In the genomic region with DNA sequence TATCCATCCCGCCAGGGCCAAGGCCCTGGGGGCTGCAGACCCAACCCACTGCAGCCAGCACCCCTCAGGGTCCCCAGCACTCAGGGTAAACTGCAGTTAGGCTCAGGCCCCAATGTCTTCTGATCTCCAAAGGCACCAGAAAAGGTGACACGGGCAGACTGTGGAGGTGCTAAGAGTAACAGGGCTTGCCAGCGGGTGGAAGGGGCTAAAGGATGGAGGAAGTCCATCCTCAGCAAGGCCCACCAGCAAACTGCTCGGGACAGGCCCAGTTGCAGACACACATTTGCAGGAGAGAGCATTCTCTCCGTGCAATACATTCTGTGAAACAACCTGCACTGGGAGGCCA, we compare ENCODE assay signal across 18 cellular contexts.
A peak's percentile ranks its signal among the peaks of the same experiment; 100 is the strongest.
DNase-seq lines count a peak whose midpoint lies in the region; ATAC-seq lines count a peak whose summit lies in the region.
"Had no signal": no experiment of that assay in that cellular context is flagged by ENCODE, and none has a peak within 500 bp of the region (broad histone marks: within the 10 kb centered on the region; RNA-seq: fewer than 3 reads in every experiment).

No MANE protein-coding gene starts in this region.

- H3K4me1 Mint-ChIP-seq in stimulated activated naive CD8-positive, alpha-beta T cell treated with anti-CD3 and anti-CD28 coated beads, Interleukin-15, Interleukin-2, amounts not matched to agents 100 ng/mL and 50 ng/mL, for 24 hours (ENCODE audit: low read depth): peaks cover 58% of the 10 kb centered on the region
- H3K4me1 Mint-ChIP-seq in stimulated activated naive CD8-positive, alpha-beta T cell treated with anti-CD3 and anti-CD28 coated beads, Interleukin-15, amount 100 ng/mL, for 72 hours: peaks cover 65% of the 10 kb centered on the region
- H3K4me1 Mint-ChIP-seq in T-helper 17 cell (peaks cover 46% of the 10 kb centered on the region), naive B cell (peaks cover 33 to 36% (median 33%) of the 10 kb centered on the region in 3 donors)

- no peaks in the 10 kb centered on the region for H3K9me3 Mint-ChIP-seq in stimulated activated naive CD8-positive, alpha-beta T cell treated with anti-CD3 and anti-CD28 coated beads, Interleukin-15, Interleukin-2, amounts not matched to agents 100 ng/mL and 50 ng/mL, for 24 hours
- no peaks in the 10 kb centered on the region for H3K9me3 Mint-ChIP-seq in stimulated activated naive CD8-positive, alpha-beta T cell treated with anti-CD3 and anti-CD28 coated beads, Interleukin-15, amount 100 ng/mL, for 72 hours
- H3K9me3 Mint-ChIP-seq in naive B cell: no peaks in the 10 kb centered on the region

- H3K27ac Mint-ChIP-seq in stimulated activated naive CD8-positive, alpha-beta T cell treated with anti-CD3 and anti-CD28 coated beads, Interleukin-15, Interleukin-2, amounts not matched to agents 100 ng/mL and 50 ng/mL, for 24 hours: no peak overlapping the region
- no peak overlapping the region for H3K27ac Mint-ChIP-seq in stimulated activated naive CD8-positive, alpha-beta T cell treated with anti-CD3 and anti-CD28 coated beads, Interleukin-15, amount 100 ng/mL, for 72 hours
- peak overlapping the region; percentile 67 for H3K27ac Mint-ChIP-seq in T-helper 17 cell
- H3K27ac Mint-ChIP-seq in naive B cell: peak overlapping the region in 3 of 6 donors; percentile 9 to 69 (median 52)

- H3K27me3 Mint-ChIP-seq in stimulated activated naive CD8-positive, alpha-beta T cell treated with anti-CD3 and anti-CD28 coated beads, Interleukin-15, Interleukin-2, amounts not matched to agents 100 ng/mL and 50 ng/mL, for 24 hours: no peaks in the 10 kb centered on the region
- no peaks in the 10 kb centered on the region for H3K27me3 Mint-ChIP-seq in stimulated activated naive CD8-positive, alpha-beta T cell treated with anti-CD3 and anti-CD28 coated beads, Interleukin-15, amount 100 ng/mL, for 72 hours
- peaks cover 9% of the 10 kb centered on the region for H3K27me3 Mint-ChIP-seq in T-helper 17 cell
- peaks cover 0 to 3% (median 0%) of the 10 kb centered on the region in 3 donors for H3K27me3 Mint-ChIP-seq in naive B cell

- H3K9me3 ChIP-seq in T-helper 17 cell (ENCODE audit: control insufficient read depth, low read length, poor library complexity, severe bottlenecking): no peaks in the 10 kb centered on the region
- H3K9me3 ChIP-seq: BE2C, esophagus muscularis mucosa, left lung had no signal

- peak overlapping the region; percentile 60 for H3K4me3 Mint-ChIP-seq in stimulated activated naive CD8-positive, alpha-beta T cell treated with anti-CD3 and anti-CD28 coated beads, Interleukin-15, Interleukin-2, amounts not matched to agents 100 ng/mL and 50 ng/mL, for 24 hours
- peak overlapping the region in 1 of 2 donors; percentile 10 for H3K4me3 Mint-ChIP-seq in stimulated activated naive CD8-positive, alpha-beta T cell treated with anti-CD3 and anti-CD28 coated beads, Interleukin-15, amount 100 ng/mL, for 72 hours
- peak overlapping the region; percentile 92 for H3K4me3 Mint-ChIP-seq in T-helper 17 cell
- peak overlapping the region in 5 of 8 donors; percentile 50 to 94 (median 83) for H3K4me3 Mint-ChIP-seq in naive B cell

- no peak for ATAC-seq in stimulated activated naive CD8-positive, alpha-beta T cell treated with anti-CD3 and anti-CD28 coated beads, Interleukin-15, amount 100 ng/mL, for 72 hours
- ATAC-seq in T-helper 17 cell: no peak
- ATAC-seq in naive B cell (ENCODE audit: low read depth in 2 of 2): no peak
- ATAC-seq in HG02884 (IDR thresholded peaks at IDR 0.05; ENCODE audit: unreplicated experiment): no peak

- no peak for DNase-seq in stimulated activated naive CD8-positive, alpha-beta T cell treated with anti-CD3 and anti-CD28 coated beads, Interleukin-15, amount 100 ng/mL, for 72 hours
- DNase-seq in T-helper 17 cell: no peak
- DNase-seq in naive B cell: no peak
- no peak for DNase-seq in NCI-H2029 (lab: John Stamatoyannopoulos, UW)
- DNase-seq in inferior parietal cortex (ENCODE audit: extremely low spot score): no peak
- DNase-seq: BE2C, DMS 273 treated with DMSO at 0.1 percent for 48 hours, GDM1, HCEC 1CT, KBM-7, NCI-H1092 treated with DMSO at 0.1 percent for 48 hours, NCI-H2107, NCI-H524, SHP77 treated with DMSO at 0.1 percent for 48 hours had no signal

- H3K36me3 Mint-ChIP-seq in stimulated activated naive CD8-positive, alpha-beta T cell treated with anti-CD3 and anti-CD28 coated beads, Interleukin-15, Interleukin-2, amounts not matched to agents 100 ng/mL and 50 ng/mL, for 24 hours (ENCODE audit: low read depth): no peaks in the 10 kb centered on the region
- peaks cover 2% of the 10 kb centered on the region for H3K36me3 Mint-ChIP-seq in T-helper 17 cell (ENCODE audit: low read depth)
- no peaks in the 10 kb centered on the region for H3K36me3 Mint-ChIP-seq in naive B cell
